Comparison of ENCODE assay signal across 1 cellular context in the genomic region with DNA sequence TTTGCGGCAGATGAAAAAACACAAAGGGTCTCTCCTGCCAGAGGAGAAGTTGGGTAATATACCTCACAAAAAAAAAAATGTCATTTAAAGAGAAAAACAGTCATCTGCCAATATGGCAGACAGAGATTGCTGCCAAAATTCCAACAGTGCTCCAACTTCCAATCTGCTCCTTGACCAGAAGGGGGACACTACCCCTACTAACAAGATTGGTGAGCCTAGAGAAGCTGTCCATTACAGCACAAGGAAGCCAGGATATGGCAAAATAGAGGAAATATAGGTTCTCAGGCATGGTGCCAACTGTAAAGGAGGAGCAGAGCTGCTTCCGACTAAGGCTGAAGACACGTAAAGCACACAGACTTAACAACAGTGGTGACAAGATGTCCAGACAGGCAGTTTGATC.
TF ChIP-seq lines count a peak whose summit lies in the region.

No MANE protein-coding gene starts in this region.

TF ChIP-seq in GM23338, 12 proteins besides CTCF, POLR2A, EP300 and RAD21:
- TF ChIP-seq, protein P1, sequence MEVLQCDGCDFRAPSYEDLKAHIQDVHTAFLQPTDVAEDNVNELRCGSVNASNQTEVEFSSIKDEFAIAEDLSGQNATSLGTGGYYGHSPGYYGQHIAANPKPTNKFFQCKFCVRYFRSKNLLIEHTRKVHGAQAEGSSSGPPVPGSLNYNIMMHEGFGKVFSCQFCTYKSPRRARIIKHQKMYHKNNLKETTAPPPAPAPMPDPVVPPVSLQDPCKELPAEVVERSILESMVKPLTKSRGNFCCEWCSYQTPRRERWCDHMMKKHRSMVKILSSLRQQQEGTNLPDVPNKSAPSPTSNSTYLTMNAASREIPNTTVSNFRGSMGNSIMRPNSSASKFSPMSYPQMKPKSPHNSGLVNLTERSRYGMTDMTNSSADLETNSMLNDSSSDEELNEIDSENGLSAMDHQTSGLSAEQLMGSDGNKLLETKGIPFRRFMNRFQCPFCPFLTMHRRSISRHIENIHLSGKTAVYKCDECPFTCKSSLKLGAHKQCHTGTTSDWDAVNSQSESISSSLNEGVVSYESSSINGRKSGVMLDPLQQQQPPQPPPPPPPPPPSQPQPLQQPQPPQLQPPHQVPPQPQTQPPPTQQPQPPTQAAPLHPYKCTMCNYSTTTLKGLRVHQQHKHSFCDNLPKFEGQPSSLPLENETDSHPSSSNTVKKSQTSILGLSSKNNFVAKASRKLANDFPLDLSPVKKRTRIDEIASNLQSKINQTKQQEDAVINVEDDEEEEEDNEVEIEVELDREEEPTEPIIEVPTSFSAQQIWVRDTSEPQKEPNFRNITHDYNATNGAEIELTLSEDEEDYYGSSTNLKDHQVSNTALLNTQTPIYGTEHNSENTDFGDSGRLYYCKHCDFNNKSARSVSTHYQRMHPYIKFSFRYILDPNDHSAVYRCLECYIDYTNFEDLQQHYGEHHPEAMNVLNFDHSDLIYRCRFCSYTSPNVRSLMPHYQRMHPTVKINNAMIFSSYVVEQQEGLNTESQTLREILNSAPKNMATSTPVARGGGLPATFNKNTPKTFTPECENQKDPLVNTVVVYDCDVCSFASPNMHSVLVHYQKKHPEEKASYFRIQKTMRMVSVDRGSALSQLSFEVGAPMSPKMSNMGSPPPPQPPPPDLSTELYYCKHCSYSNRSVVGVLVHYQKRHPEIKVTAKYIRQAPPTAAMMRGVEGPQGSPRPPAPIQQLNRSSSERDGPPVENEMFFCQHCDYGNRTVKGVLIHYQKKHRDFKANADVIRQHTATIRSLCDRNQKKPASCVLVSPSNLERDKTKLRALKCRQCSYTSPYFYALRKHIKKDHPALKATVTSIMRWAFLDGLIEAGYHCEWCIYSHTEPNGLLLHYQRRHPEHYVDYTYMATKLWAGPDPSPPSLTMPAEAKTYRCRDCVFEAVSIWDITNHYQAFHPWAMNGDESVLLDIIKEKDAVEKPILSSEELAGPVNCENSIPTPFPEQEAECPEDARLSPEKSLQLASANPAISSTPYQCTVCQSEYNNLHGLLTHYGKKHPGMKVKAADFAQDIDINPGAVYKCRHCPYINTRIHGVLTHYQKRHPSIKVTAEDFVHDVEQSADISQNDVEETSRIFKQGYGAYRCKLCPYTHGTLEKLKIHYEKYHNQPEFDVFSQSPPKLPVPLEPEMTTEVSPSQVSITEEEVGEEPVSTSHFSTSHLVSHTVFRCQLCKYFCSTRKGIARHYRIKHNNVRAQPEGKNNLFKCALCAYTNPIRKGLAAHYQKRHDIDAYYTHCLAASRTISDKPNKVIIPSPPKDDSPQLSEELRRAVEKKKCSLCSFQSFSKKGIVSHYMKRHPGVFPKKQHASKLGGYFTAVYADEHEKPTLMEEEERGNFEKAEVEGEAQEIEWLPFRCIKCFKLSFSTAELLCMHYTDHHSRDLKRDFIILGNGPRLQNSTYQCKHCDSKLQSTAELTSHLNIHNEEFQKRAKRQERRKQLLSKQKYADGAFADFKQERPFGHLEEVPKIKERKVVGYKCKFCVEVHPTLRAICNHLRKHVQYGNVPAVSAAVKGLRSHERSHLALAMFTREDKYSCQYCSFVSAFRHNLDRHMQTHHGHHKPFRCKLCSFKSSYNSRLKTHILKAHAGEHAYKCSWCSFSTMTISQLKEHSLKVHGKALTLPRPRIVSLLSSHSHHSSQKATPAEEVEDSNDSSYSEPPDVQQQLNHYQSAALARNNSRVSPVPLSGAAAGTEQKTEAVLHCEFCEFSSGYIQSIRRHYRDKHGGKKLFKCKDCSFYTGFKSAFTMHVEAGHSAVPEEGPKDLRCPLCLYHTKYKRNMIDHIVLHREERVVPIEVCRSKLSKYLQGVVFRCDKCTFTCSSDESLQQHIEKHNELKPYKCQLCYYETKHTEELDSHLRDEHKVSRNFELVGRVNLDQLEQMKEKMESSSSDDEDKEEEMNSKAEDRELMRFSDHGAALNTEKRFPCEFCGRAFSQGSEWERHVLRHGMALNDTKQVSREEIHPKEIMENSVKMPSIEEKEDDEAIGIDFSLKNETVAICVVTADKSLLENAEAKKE (CRISPR knock-in tag; IDR thresholded peaks at IDR 0.05) = no peak
- TF ChIP-seq JUNB (IDR thresholded peaks at IDR 0.05; ENCODE audit: unreplicated experiment) = no peak
TF ChIP-seq in GM23338: peak in this region for 0.
